In genomic region chr14:104967414-104968152, GRCh38 we compare ENCODE assay signal across 9 cellular contexts. TPM values are rescaled to one million over a fixed set of nuclear protein-coding genes. Genes with fewer than 3 reads are reported as not detected.
A peak's percentile ranks its signal among the peaks of the same experiment; 100 is the strongest.
DNase-seq lines count a peak whose midpoint lies in the region; ATAC-seq, FAIRE-seq and TF ChIP-seq lines count a peak whose summit lies in the region.
"Had no signal": no experiment of that assay in that cellular context is flagged by ENCODE, and none has a peak within 500 bp of the region (broad histone marks: within the 10 kb centered on the region; RNA-seq: fewer than 3 reads in every experiment).

No MANE protein-coding gene starts in this region.

- H3K9me3 ChIP-seq in HCT116 (ENCODE audit: control insufficient read depth in 1 of 2, insufficient read depth in 1 of 2, low read depth in 1 of 2, low read length in 2 of 2) = no peaks in the 10 kb centered on the region
- no peaks in the 10 kb centered on the region for H3K9me3 ChIP-seq in K562 (replicated peaks; ENCODE audit: control insufficient read depth, insufficient read depth, low read depth, low read length)
- no peaks in the 10 kb centered on the region for H3K9me3 ChIP-seq in smooth muscle cell (replicated peaks; ENCODE audit: low read depth)

- no peak for TF ChIP-seq RAD21 in HCT116 (IDR thresholded peaks at IDR 0.05; ENCODE audit: low read depth)
- no peak for TF ChIP-seq RAD21 in K562 (CRISPR knock-in tag; conservative IDR thresholded peaks at IDR 0.05 in 1 of 2, IDR thresholded peaks at IDR 0.05 in 1 of 2)

- H3K79me2 ChIP-seq in HCT116 (ENCODE audit: insufficient read depth, low read length) = no peaks in the 10 kb centered on the region
- H3K79me2 ChIP-seq in K562 (ENCODE audit: control insufficient read depth, insufficient read depth, low read length) = no peaks in the 10 kb centered on the region
- H3K79me2 ChIP-seq in smooth muscle cell (ENCODE audit: low read depth) = no peaks in the 10 kb centered on the region

- in situ Hi-C loops in K562 (cut with MboI) = no loop called here

- no peak for TF ChIP-seq EP300 in K562 (IDR thresholded peaks at IDR 0.05; ENCODE audit: low read length)

- H3K4me1 ChIP-seq in HCT116 (ENCODE audit: control insufficient read depth in 1 of 2, insufficient read depth in 2 of 2, low read length in 2 of 2) (peaks cover 50 to 63% of the 10 kb centered on the region in 2 experiments), K562 (replicated peaks in 1 of 2; ENCODE audit: control insufficient read depth in 2 of 2, insufficient read depth in 2 of 2, low read length in 2 of 2) (peaks cover 0 to 47% of the 10 kb centered on the region in 2 experiments; a peak in 3 of 5 replicates), smooth muscle cell (ENCODE audit: low read depth) (peaks cover 18% of the 10 kb centered on the region)

- H3K9ac ChIP-seq in HCT116 (ENCODE audit: low read length) (peak overlapping the region; percentile 80), K562 (ENCODE audit: insufficient read depth in 1 of 2, low read depth in 2 of 2, low read length in 2 of 2) (no peak overlapping the region; a peak in 1 of 4 replicates), smooth muscle cell (ENCODE audit: low read depth) (peak overlapping the region; percentile 8)

- 4% methylated on average over 18 of the region's 35 CpGs for WGBS in K562 (ENCODE audit: insufficient coverage, low coverage, missing lambda C conversion rate)
- WGBS in smooth muscle cell (ENCODE audit: low lambda C conversion rate) = 11% methylated on average over 35 of the region's 35 CpGs

- ATAC-seq in HCT116 (peak; percentile 34), K562 (peak; percentile 39), HG03025 (IDR thresholded peaks at IDR 0.05; ENCODE audit: low FRiP score, unreplicated experiment) (no peak), HG03521 (IDR thresholded peaks at IDR 0.05; ENCODE audit: unreplicated experiment) (no peak)

- TF ChIP-seq CTCF in HCT116 (IDR thresholded peaks at IDR 0.05 in 2 of 3, conservative IDR thresholded peaks at IDR 0.05 in 1 of 3; ENCODE audit: borderline replicate concordance in 1 of 3, insufficient read depth in 1 of 3, low read depth in 2 of 3, low read length in 2 of 3) = no peak
- TF ChIP-seq CTCF in K562 (IDR thresholded peaks at IDR 0.05 in 2 of 3, conservative IDR thresholded peaks at IDR 0.05 in 1 of 3; ENCODE audit: insufficient read depth in 2 of 3, low read depth in 1 of 3, low read length in 3 of 3) = no peak
- TF ChIP-seq CTCF in smooth muscle cell (IDR thresholded peaks at IDR 0.05; ENCODE audit: borderline replicate concordance, insufficient read depth, poor library complexity, severe bottlenecking) = no peak

- H3K27ac ChIP-seq in HCT116 (ENCODE audit: low read depth, low read length) = peak overlapping the region; percentile 98
- no peak overlapping the region for H3K27ac ChIP-seq in K562 (ENCODE audit: extremely low read depth, low read depth, low read length)
- H3K27ac ChIP-seq in smooth muscle cell (ENCODE audit: low read depth) = peak overlapping the region; percentile 56

- CTCF ChIA-PET in HCT116 (lab: Charles Lee) = interaction anchor here (1.1 to 1.3 kb wide), 2 partner anchors 69 to 78 kb away, joined by 3 read pairs; no protein-coding TSS in a partner anchor
- CTCF ChIA-PET in K562 (lab: Yijun Ruan, JAX; ENCODE audit: low intra/inter-chr PET ratio) = no interaction called here

- RAD21 ChIA-PET in HCT116 (lab: Charles Lee; ENCODE audit: low non-redundant PET in 1 of 2, low total read pairs in 2 of 2, uncharacterized antibody in 2 of 2, unreplicated experiment in 2 of 2) = no interaction called here

- H3F3A ChIP-seq in smooth muscle cell (ENCODE audit: low read depth) = no peaks in the 10 kb centered on the region

- TF ChIP-seq POLR2A in HCT116 (IDR thresholded peaks at IDR 0.05; ENCODE audit: borderline replicate concordance, extremely low read depth, insufficient read depth, insufficient read length) (no peak), K562 (conservative IDR thresholded peaks at IDR 0.05) (no peak)

- no peaks in the 10 kb centered on the region for H3K27me3 ChIP-seq in HCT116 (ENCODE audit: insufficient read depth, low read length)
- H3K27me3 ChIP-seq in K562 (ENCODE audit: control insufficient read depth in 2 of 2, insufficient read depth in 2 of 2, low read length in 2 of 2) = peaks cover 5 to 34% of the 10 kb centered on the region in 2 experiments; a peak in 2 of 5 replicates
- H3K27me3 ChIP-seq in smooth muscle cell (ENCODE audit: low read depth) = no peaks in the 10 kb centered on the region

- no TSS peak for BruUV-seq in HCT116 (replicated peaks; lab: Mats Ljungman, UMichigan)
- BruUV-seq in K562 (replicated peaks; lab: Mats Ljungman, UMichigan) = no TSS peak

- DNase-seq in HCT116 (ENCODE audit: low read depth, low spot score) (no peak), K562 (ENCODE audit: extremely low read depth in 1 of 4, low spot score in 3 of 4) (no peak), islet precursor cell (peak; percentile 84), smooth muscle cell (lab: John Stamatoyannopoulos, UW; ENCODE audit: unreplicated experiment) (no peak), GM19239 (ENCODE audit: insufficient read length, low spot score) (no peak), AML-193 (lab: John Stamatoyannopoulos, UW) (no peak)

- H3K36me3 ChIP-seq in HCT116 (ENCODE audit: control insufficient read depth in 1 of 2, insufficient read depth in 2 of 2, low read length in 2 of 2) = no peaks in the 10 kb centered on the region; a peak in 1 of 4 replicates
- H3K36me3 ChIP-seq in K562 (ENCODE audit: control insufficient read depth, insufficient read depth, low read length) = no peaks in the 10 kb centered on the region
- H3K36me3 ChIP-seq in smooth muscle cell (ENCODE audit: low read depth) = no peaks in the 10 kb centered on the region

- FAIRE-seq in K562 (lab: Jason Lieb, UNC) (no peak), GM19239 (lab: Jason Lieb, UNC) (no peak)
- FAIRE-seq: RCC 7860 had no signal

- H3K4me2 ChIP-seq in HCT116 (ENCODE audit: low read length) (peak overlapping the region; percentile 90), K562 (ENCODE audit: insufficient read depth, low read length) (no peak overlapping the region), smooth muscle cell (peak overlapping the region; percentile 88)

- POLR2A ChIA-PET in HCT116 (lab: Charles Lee) = no interaction called here
- POLR2A ChIA-PET in K562 (lab: Yijun Ruan, JAX) = interaction anchor here (0.6 kb wide), 2 partner anchors 100 to 358 kb away, joined by 3 to 4 read pairs; no protein-coding TSS in a partner anchor

- H2AFZ ChIP-seq in HCT116 (ENCODE audit: low read depth, low read length, poor library complexity, severe bottlenecking) (no peak overlapping the region), K562 (ENCODE audit: low read depth, low read length) (no peak overlapping the region), smooth muscle cell (ENCODE audit: low read depth) (peak overlapping the region; percentile 73)

- H4K20me1 ChIP-seq in HCT116 (ENCODE audit: insufficient read depth) (no peaks in the 10 kb centered on the region), K562 (replicated peaks; ENCODE audit: control insufficient read depth, insufficient read depth, low read length) (peaks cover 6% of the 10 kb centered on the region; the same call in 1 of the 2 replicates), smooth muscle cell (ENCODE audit: low read depth) (peaks cover 28% of the 10 kb centered on the region)

- no peaks in the 10 kb centered on the region for H3K9me2 ChIP-seq in HCT116 (ENCODE audit: insufficient read depth)

- no peaks in the 10 kb centered on the region for H3K9me1 ChIP-seq in K562 (ENCODE audit: control insufficient read depth, insufficient read depth, low read length)

- intact Hi-C loops in HCT116 (cut with micrococcal nuclease) (no loop called here), K562 (cut with micrococcal nuclease) (no loop called here)

- H3K4me3 ChIP-seq in HCT116 (replicated peaks in 1 of 2; ENCODE audit: low read depth in 1 of 2, low read length in 2 of 2) (peak overlapping the region; percentile 42 to 56), K562 (no peak overlapping the region), smooth muscle cell (peak overlapping the region; percentile 36)

RNA-seq across cellular contexts. Expression of gene AHNAK2, which starts 10.6 kb away (rescaled TPM):
- 45.0 TPM for total RNA-seq in HCT116 (2021; ENCODE audit: unreplicated experiment)
- polyA plus RNA-seq in HCT116 (2012) = 37.0 and 46.7 TPM in 2 replicates
- total RNA-seq in K562 (2011; cell fraction: chromatin; rRNA removed; ENCODE audit: low replicate concordance) = 0.18 and 0.46 TPM in 2 replicates
- 0.13 and 0.17 TPM in 2 replicates for total RNA-seq in K562 (2011; cell fraction: nucleolus; rRNA removed)
- total RNA-seq in K562 (2011; cell fraction: nucleoplasm; rRNA removed) = 0.07 and 0.31 TPM in 2 replicates
- total RNA-seq in K562 (2014; rRNA removed) = 0.04 TPM in 1 of 2 replicates, not detected in the other
- not detected in 2 replicates for total RNA-seq in K562 (2014; rRNA removed; fragmentation: Illumina TruSeq; extraction: Trizol)
- 0.04 TPM in 2 replicates for total RNA-seq in K562 (2015; rRNA removed; fragmentation: Illumina TruSeq; extraction: Trizol)
- 0.09 and 0.18 TPM in 2 replicates for total RNA-seq in K562 (2021)
- 0.04 TPM in 1 of 2 replicates, not detected in the other for polyA plus RNA-seq in K562 (2011; rRNA removed)
- under 0.01 and 0.03 TPM in 2 replicates for polyA plus RNA-seq in K562 (2011; cell fraction: cytosol; rRNA removed)
- 0.14 and 0.22 TPM in 2 replicates for polyA plus RNA-seq in K562 (2011; cell fraction: nucleus; rRNA removed)
- polyA plus RNA-seq in K562 (2012) = 0.03 and 0.22 TPM in 2 replicates
- 0.03 TPM in 1 of 2 replicates, not detected in the other for polyA plus RNA-seq in K562 (2014; fragmentation: Illumina TruSeq; extraction: Trizol)
- not detected for polyA plus RNA-seq in K562 (2014; fragmentation: Nextera tagmentation; extraction: Ambion mirVana)
- under 0.01 and 0.04 TPM in 2 replicates for polyA plus RNA-seq in K562 (2014; rRNA removed)
- polyA minus RNA-seq in K562 (2011; rRNA and poly(A)+ RNA removed) = 0.04 and 0.51 TPM in 2 replicates
- 0.10 and 0.27 TPM in 2 replicates for polyA minus RNA-seq in K562 (2011; cell fraction: cytosol; rRNA and poly(A)+ RNA removed)
- 0.13 and 0.22 TPM in 2 replicates for polyA minus RNA-seq in K562 (2011; cell fraction: nucleus; rRNA and poly(A)+ RNA removed)
- total RNA-seq in smooth muscle cell = 49.7 and 53.8 TPM in 2 replicates
- polyA plus RNA-seq in smooth muscle cell = 10.3 and 26.8 TPM in 2 replicates

RNA-seq across cellular contexts. Expression of gene CLBA1, which starts 18.0 kb away (rescaled TPM):
- total RNA-seq in HCT116 (2021; ENCODE audit: unreplicated experiment) (14.8 TPM), K562 (2014; rRNA removed) (3.2 and 4.0 TPM in 2 replicates), K562 (2014; rRNA removed; fragmentation: Illumina TruSeq; extraction: Trizol) (1.4 and 1.8 TPM in 2 replicates), K562 (2015; rRNA removed; fragmentation: Illumina TruSeq; extraction: Trizol) (2.1 and 2.2 TPM in 2 replicates), K562 (2021) (3.9 and 4.4 TPM in 2 replicates), smooth muscle cell (5.0 and 7.4 TPM in 2 replicates)
- polyA plus RNA-seq in HCT116 (2012) = 10.6 and 11.2 TPM in 2 replicates
- total RNA-seq in K562 (2011; cell fraction: chromatin; rRNA removed; ENCODE audit: low replicate concordance) = 4.9 and 7.5 TPM in 2 replicates
- 4.7 and 5.3 TPM in 2 replicates for total RNA-seq in K562 (2011; cell fraction: nucleolus; rRNA removed)
- 3.8 and 4.7 TPM in 2 replicates for total RNA-seq in K562 (2011; cell fraction: nucleoplasm; rRNA removed)
- polyA plus RNA-seq in K562 (2011; rRNA removed) (2.5 and 2.6 TPM in 2 replicates), K562 (2014; fragmentation: Illumina TruSeq; extraction: Trizol) (3.2 TPM in 2 replicates), K562 (2014; fragmentation: Nextera tagmentation; extraction: Ambion mirVana) (under 1 TPM; 0.04 to 0.25 TPM), K562 (2014; rRNA removed) (2.2 and 2.7 TPM in 2 replicates), smooth muscle cell (8.1 and 8.7 TPM in 2 replicates)
- 1.8 and 3.1 TPM in 2 replicates for polyA plus RNA-seq in K562 (2011; cell fraction: cytosol; rRNA removed)
- 5.7 and 10.6 TPM in 2 replicates for polyA plus RNA-seq in K562 (2011; cell fraction: nucleus; rRNA removed)
- polyA plus RNA-seq in K562 (2012) = 3.0 and 3.1 TPM in 2 replicates
- polyA minus RNA-seq in K562 (2011; rRNA and poly(A)+ RNA removed) = 1.4 and 1.9 TPM in 2 replicates
- 1.4 and 2.5 TPM in 2 replicates for polyA minus RNA-seq in K562 (2011; cell fraction: cytosol; rRNA and poly(A)+ RNA removed)
- 2.7 and 3.2 TPM in 2 replicates for polyA minus RNA-seq in K562 (2011; cell fraction: nucleus; rRNA and poly(A)+ RNA removed)

RNA-seq across cellular contexts. Expression of gene PLD4, which starts 42.9 kb away (rescaled TPM):
- 0.12 TPM for total RNA-seq in HCT116 (2021; ENCODE audit: unreplicated experiment)
- 0.02 and 0.08 TPM in 2 replicates for polyA plus RNA-seq in HCT116 (2012)
- total RNA-seq in K562 (2011; cell fraction: chromatin; rRNA removed; ENCODE audit: low replicate concordance) = 0.05 and 0.14 TPM in 2 replicates
- 0.13 TPM in 1 of 2 replicates, not detected in the other for total RNA-seq in K562 (2011; cell fraction: nucleolus; rRNA removed)
- total RNA-seq in K562 (2011; cell fraction: nucleoplasm; rRNA removed) = 0.07 and 0.15 TPM in 2 replicates
- not detected in 2 replicates for total RNA-seq in K562 (2014; rRNA removed)
- not detected in 2 replicates for total RNA-seq in K562 (2014; rRNA removed; fragmentation: Illumina TruSeq; extraction: Trizol)
- 0.08 and 0.18 TPM in 2 replicates for total RNA-seq in K562 (2015; rRNA removed; fragmentation: Illumina TruSeq; extraction: Trizol)
- 0.24 TPM in 1 of 2 replicates, not detected in the other for total RNA-seq in K562 (2021)
- polyA plus RNA-seq in K562 (2011; rRNA removed) = not detected in 2 replicates
- not detected in 2 replicates for polyA plus RNA-seq in K562 (2011; cell fraction: cytosol; rRNA removed)
- polyA plus RNA-seq in K562 (2011; cell fraction: nucleus; rRNA removed) = 0.03 and 0.11 TPM in 2 replicates
- polyA plus RNA-seq in K562 (2012) = 0.13 and 0.29 TPM in 2 replicates
- 0.19 TPM in 1 of 2 replicates, not detected in the other for polyA plus RNA-seq in K562 (2014; fragmentation: Illumina TruSeq; extraction: Trizol)
- not detected for polyA plus RNA-seq in K562 (2014; fragmentation: Nextera tagmentation; extraction: Ambion mirVana)
- polyA plus RNA-seq in K562 (2014; rRNA removed) = 0.03 TPM in 1 of 2 replicates, not detected in the other
- not detected in 2 replicates for polyA minus RNA-seq in K562 (2011; rRNA and poly(A)+ RNA removed)
- polyA minus RNA-seq in K562 (2011; cell fraction: cytosol; rRNA and poly(A)+ RNA removed) = not detected in 2 replicates
- polyA minus RNA-seq in K562 (2011; cell fraction: nucleus; rRNA and poly(A)+ RNA removed) = 0.11 TPM in 1 of 2 replicates, not detected in the other
- 0.09 TPM in 1 of 2 replicates, not detected in the other for total RNA-seq in smooth muscle cell
- polyA plus RNA-seq in smooth muscle cell = 0.06 and 2.5 TPM in 2 replicates

RNA-seq across cellular contexts. Expression of gene CDCA4, which starts 53.3 kb away (rescaled TPM):
- total RNA-seq in HCT116 (2021; ENCODE audit: unreplicated experiment) (62.4 TPM), K562 (2014; rRNA removed) (33.9 and 41.3 TPM in 2 replicates), K562 (2014; rRNA removed; fragmentation: Illumina TruSeq; extraction: Trizol) (15.8 and 17.3 TPM in 2 replicates), K562 (2015; rRNA removed; fragmentation: Illumina TruSeq; extraction: Trizol) (23.0 and 23.9 TPM in 2 replicates), K562 (2021) (43.3 and 44.2 TPM in 2 replicates), smooth muscle cell (15.1 and 16.4 TPM in 2 replicates)
- polyA plus RNA-seq in HCT116 (2012) = 54.1 and 55.1 TPM in 2 replicates
- 13.4 and 22.4 TPM in 2 replicates for total RNA-seq in K562 (2011; cell fraction: chromatin; rRNA removed; ENCODE audit: low replicate concordance)
- 17.5 TPM in 2 replicates for total RNA-seq in K562 (2011; cell fraction: nucleolus; rRNA removed)
- 18.6 and 23.1 TPM in 2 replicates for total RNA-seq in K562 (2011; cell fraction: nucleoplasm; rRNA removed)
- polyA plus RNA-seq in K562 (2011; rRNA removed) (25.1 and 34.5 TPM in 2 replicates), K562 (2014; fragmentation: Illumina TruSeq; extraction: Trizol) (16.7 and 27.1 TPM in 2 replicates), K562 (2014; fragmentation: Nextera tagmentation; extraction: Ambion mirVana) (10 to 100 TPM in 1 of 2 experiments, 1 to 10 TPM in 1; 6.6 to 10.3 TPM), K562 (2014; rRNA removed) (36.9 and 43.3 TPM in 2 replicates), smooth muscle cell (19.8 and 23.5 TPM in 2 replicates)
- polyA plus RNA-seq in K562 (2011; cell fraction: cytosol; rRNA removed) = 33.5 and 50.8 TPM in 2 replicates
- 14.4 and 19.3 TPM in 2 replicates for polyA plus RNA-seq in K562 (2011; cell fraction: nucleus; rRNA removed)
- polyA plus RNA-seq in K562 (2012) = 32.1 and 37.8 TPM in 2 replicates
- polyA minus RNA-seq in K562 (2011; rRNA and poly(A)+ RNA removed) = 17.1 and 17.8 TPM in 2 replicates
- 17.8 and 25.3 TPM in 2 replicates for polyA minus RNA-seq in K562 (2011; cell fraction: cytosol; rRNA and poly(A)+ RNA removed)
- polyA minus RNA-seq in K562 (2011; cell fraction: nucleus; rRNA and poly(A)+ RNA removed) = 5.7 and 7.2 TPM in 2 replicates

Comparison
In these comparisons a context has a peak if more than half of its experiments do, and no peak if none do; other contexts are left out.
1. ATAC-seq: peak in HCT116 (single experiment) and K562 (single experiment); none in HG03025 (single experiment) and HG03521 (single experiment).
2. H3K9ac ChIP-seq: peak in HCT116 (single experiment) and smooth muscle cell (single experiment); none in K562 (0 of 2).
3. RNA of gene AHNAK2, which starts 10.6 kb away (total RNA-seq): 49.7 to 53.8 TPM in smooth muscle cell and 45.0 TPM in HCT116 (single experiment); 0.04 to 0.46 TPM in K562; every median in the first group is over 10 times any median in the second.
4. Of the 22 proteins assayed by ChIP-seq in both K562 and HCT116: peak only in K562: none; only in HCT116: ZFX; in both: none; in neither: 21.